Comparison of ENCODE assay signal across 14 cellular contexts in genomic region chr4:136643416-136643815, GRCh38.
DNase-seq lines count a peak whose midpoint lies in the region; ATAC-seq and TF ChIP-seq lines count a peak whose summit lies in the region.
"Had no signal": no experiment of that assay in that cellular context is flagged by ENCODE, and none has a peak within 500 bp of the region (broad histone marks: within the 10 kb centered on the region; RNA-seq: fewer than 3 reads in every experiment).

No MANE protein-coding gene starts in this region.

- no peaks in the 10 kb centered on the region for H3K36me3 ChIP-seq in SK-N-SH (replicated peaks in 1 of 2; ENCODE audit: control insufficient read depth in 1 of 2, insufficient read depth in 2 of 2, low read length in 1 of 2)
- H3K36me3 ChIP-seq in mammary epithelial cell (ENCODE audit: insufficient read depth, low read length) = no peaks in the 10 kb centered on the region

- no peak overlapping the region for H3K4me3 Mint-ChIP-seq in osteocyte (ENCODE audit: unreplicated experiment)
- H3K4me3 Mint-ChIP-seq: T-cell had no signal

- H3K9me2 ChIP-seq in SK-N-SH = no peaks in the 10 kb centered on the region

- H3K9ac ChIP-seq in SK-N-SH (no peak overlapping the region), mammary epithelial cell (ENCODE audit: insufficient read depth, low read length) (no peak overlapping the region)

- no TSS peak for BruUV-seq in mammary epithelial cell (replicated peaks; lab: Mats Ljungman, UMichigan)

- dilution Hi-C loops in mammary epithelial cell (cut with HindIII; ENCODE audit: low sequenced_read_pairs) = no loop called here

- CTCF ChIA-PET in SK-N-SH (lab: Yijun Ruan, JAX) = no interaction called here
- CTCF ChIA-PET in mammary epithelial cell (lab: Charles Lee; ENCODE audit: low non-redundant PET) = no interaction called here

- POLR2A ChIA-PET in SK-N-SH (lab: Yijun Ruan, JAX) = no interaction called here

- H3K27me3 ChIP-seq in SK-N-SH (ENCODE audit: insufficient read depth) = no peaks in the 10 kb centered on the region
- no peaks in the 10 kb centered on the region for H3K27me3 ChIP-seq in mammary epithelial cell (ENCODE audit: insufficient read depth, low read length)

- H3K27ac Mint-ChIP-seq in osteocyte (ENCODE audit: unreplicated experiment) = no peak overlapping the region
- H3K27ac Mint-ChIP-seq: T-cell had no signal

- no peak for TF ChIP-seq EP300 in SK-N-SH (IDR thresholded peaks at IDR 0.05; ENCODE audit: borderline replicate concordance in 1 of 2, low read depth in 1 of 2, low read length in 1 of 2)

- H3K79me2 ChIP-seq in SK-N-SH (ENCODE audit: insufficient read depth) (no peaks in the 10 kb centered on the region), mammary epithelial cell (ENCODE audit: insufficient read depth, low read length) (no peaks in the 10 kb centered on the region)

- H2AFZ ChIP-seq in SK-N-SH (ENCODE audit: low read depth) = no peak overlapping the region
- H2AFZ ChIP-seq in mammary epithelial cell (ENCODE audit: low read depth, low read length) = no peak overlapping the region

- no peak for TF ChIP-seq RAD21 in SK-N-SH (IDR thresholded peaks at IDR 0.05; ENCODE audit: low read length)

- H3K4me1 ChIP-seq in SK-N-SH (ENCODE audit: control insufficient read depth in 1 of 2, insufficient read depth in 2 of 2, low read depth in 1 of 2, low read length in 1 of 2) (no peaks in the 10 kb centered on the region), mammary epithelial cell (ENCODE audit: insufficient read depth, low read length) (peaks cover 9% of the 10 kb centered on the region)
- H3K4me1 ChIP-seq: A549, Caco-2 had no signal

- H3K27me3 Mint-ChIP-seq in osteocyte (ENCODE audit: unreplicated experiment) = no peaks in the 10 kb centered on the region
- H3K27me3 Mint-ChIP-seq: T-cell had no signal

- no peaks in the 10 kb centered on the region for H3K36me3 Mint-ChIP-seq in osteocyte (ENCODE audit: unreplicated experiment)
- H3K36me3 Mint-ChIP-seq: T-cell had no signal

- H3K4me3 ChIP-seq in SK-N-SH (ENCODE audit: low read depth in 2 of 2, low read length in 1 of 2) (no peak overlapping the region), mammary epithelial cell (replicated peaks in 1 of 3; ENCODE audit: insufficient read depth in 1 of 3, low read depth in 2 of 3, low read length in 3 of 3) (no peak overlapping the region)
- H3K4me3 ChIP-seq: A549 had no signal

- intact Hi-C loops in mammary epithelial cell (cut with micrococcal nuclease) = no loop called here

- no peak for TF ChIP-seq CTCF in SK-N-SH (IDR thresholded peaks at IDR 0.05)
- no peak for TF ChIP-seq CTCF in mammary epithelial cell (conservative IDR thresholded peaks at IDR 0.05 in 1 of 2, IDR thresholded peaks at IDR 0.05 in 1 of 2; ENCODE audit: extremely low read depth in 1 of 2, insufficient read depth in 1 of 2, low read depth in 1 of 2, low read length in 2 of 2)
- no peak for TF ChIP-seq CTCF in osteocyte (IDR thresholded peaks at IDR 0.05)

- no peak overlapping the region for H3K4me2 ChIP-seq in SK-N-SH
- no peak overlapping the region for H3K4me2 ChIP-seq in mammary epithelial cell (ENCODE audit: insufficient read depth, low read depth, low read length)
- H3K4me2 ChIP-seq: A549 had no signal

- no peak for ATAC-seq in SK-N-SH treated with all-trans-retinoic acid at 6 μM for 48 hours
- ATAC-seq: A549, T-cell had no signal

- H4K20me1 ChIP-seq in SK-N-SH (ENCODE audit: insufficient read depth) (no peaks in the 10 kb centered on the region), mammary epithelial cell (ENCODE audit: insufficient read depth, low read length) (no peaks in the 10 kb centered on the region)

- in situ Hi-C loops in mammary epithelial cell (cut with MboI; ENCODE audit: low sequenced_read_pairs in 2 of 2) = no loop called here

- WGBS in SK-N-SH (ENCODE audit: low lambda C conversion rate) = 34% methylated on average over 2 of the region's 2 CpGs
- 6% methylated on average over 2 of the region's 2 CpGs for WGBS in mammary epithelial cell (ENCODE audit: low coverage, missing lambda C conversion rate)

- no peaks in the 10 kb centered on the region for H3F3A ChIP-seq in SK-N-SH (replicated peaks; ENCODE audit: insufficient read depth)

- H3K9me3 ChIP-seq in SK-N-SH = no peaks in the 10 kb centered on the region
- no peaks in the 10 kb centered on the region for H3K9me3 ChIP-seq in mammary epithelial cell (replicated peaks; ENCODE audit: insufficient read depth, low read length)
- H3K9me3 ChIP-seq: A549, Caco-2 had no signal

- DNase-seq in SK-N-SH (peak; percentile 15), NCI-H345 (lab: John Stamatoyannopoulos, UW) (peak; percentile 26), mammary epithelial cell (peak; percentile 16), cortex of kidney (lab: John Stamatoyannopoulos, UW) (no peak), osteocyte (ENCODE audit: extremely low spot score, unreplicated experiment) (no peak), putamen (ENCODE audit: low spot score) (no peak)
- DNase-seq: Caco-2, DMS79, MV-4-11, NCI-H187, NCI-H2227 treated with DMSO at 0.1 percent for 48 hours, T-cell had no signal

- H3K4me1 Mint-ChIP-seq in osteocyte (ENCODE audit: unreplicated experiment) = no peaks in the 10 kb centered on the region
- H3K4me1 Mint-ChIP-seq: T-cell had no signal

- no peaks in the 10 kb centered on the region for H3K9me3 Mint-ChIP-seq in osteocyte (ENCODE audit: unreplicated experiment)

- no peak overlapping the region for H3K27ac ChIP-seq in SK-N-SH (ENCODE audit: low read depth in 2 of 2, low read length in 1 of 2)
- H3K27ac ChIP-seq in mammary epithelial cell (ENCODE audit: insufficient read depth, low read depth, low read length) = no peak overlapping the region
- H3K27ac ChIP-seq: A549 had no signal

TF ChIP-seq in SK-N-SH, 30 proteins besides CTCF, POLR2A, EP300 and RAD21:
- no peak for TF ChIP-seq EZH2phosphoT487 (IDR thresholded peaks at IDR 0.05; ENCODE audit: borderline replicate concordance, low read depth)
- TF ChIP-seq USF2 (IDR thresholded peaks at IDR 0.05; ENCODE audit: borderline replicate concordance, low read depth, low read length) = no peak
- TF ChIP-seq TEAD4 (IDR thresholded peaks at IDR 0.05; ENCODE audit: borderline replicate concordance, insufficient read depth) = no peak
- TF ChIP-seq FOXM1 (IDR thresholded peaks at IDR 0.05; ENCODE audit: low read depth) = no peak
- no peak for TF ChIP-seq NFIC (IDR thresholded peaks at IDR 0.05; ENCODE audit: borderline replicate concordance)
- TF ChIP-seq PBX3 (IDR thresholded peaks at IDR 0.05) = no peak
- TF ChIP-seq POLR2AphosphoS5 (IDR thresholded peaks at IDR 0.05; ENCODE audit: low read depth, low read length) = no peak
- no peak for TF ChIP-seq SIN3A (IDR thresholded peaks at IDR 0.05; ENCODE audit: borderline replicate concordance, low read depth, low read length)

TF ChIP-seq in SK-N-SH treated with all-trans-retinoic acid at 6 μM for 48 hours, 23 proteins besides CTCF, POLR2A, EP300 and RAD21:
- no peak for TF ChIP-seq ZNF565 (CRISPR knock-in tag; conservative IDR thresholded peaks at IDR 0.05; ENCODE audit: low read depth)
- no peak for TF ChIP-seq GLIS3 (CRISPR knock-in tag; IDR thresholded peaks at IDR 0.05)
- TF ChIP-seq ZNF70 (CRISPR knock-in tag; IDR thresholded peaks at IDR 0.05) = no peak
TF ChIP-seq in SK-N-SH treated with all-trans-retinoic acid at 6 μM for 48 hours: peak in this region for 0.

Comparison
In these comparisons a context has a peak if more than half of its experiments do, and no peak if none do; other contexts are left out.
1. DNase-seq: peak in SK-N-SH (single experiment), NCI-H345 (single experiment) and mammary epithelial cell (single experiment); none in cortex of kidney (single experiment), osteocyte (single experiment) and putamen (single experiment).